In the genomic region with DNA sequence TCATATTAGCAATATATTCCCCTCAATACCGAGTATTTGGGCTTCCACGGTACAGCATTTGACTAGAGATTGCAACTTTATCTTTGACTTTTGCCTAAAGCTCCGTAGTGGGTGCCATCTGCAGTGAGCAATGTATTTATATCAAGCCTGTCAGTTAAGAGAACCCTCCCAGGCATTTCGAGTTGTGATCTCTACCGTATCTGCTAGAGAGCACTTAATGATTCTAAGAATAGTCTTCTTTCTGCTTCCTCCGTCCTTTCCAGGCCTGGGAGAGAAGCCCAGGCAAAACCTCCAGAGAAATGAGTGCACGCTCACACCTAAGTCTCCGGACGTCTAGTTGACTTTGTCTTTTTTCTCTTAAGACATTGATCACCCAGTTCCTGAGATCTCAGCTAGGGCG, we compare ENCODE assay signal across 18 cellular contexts.
A peak's percentile ranks its signal among the peaks of the same experiment; 100 is the strongest.
DNase-seq lines count a peak whose midpoint lies in the region; ATAC-seq and TF ChIP-seq lines count a peak whose summit lies in the region.
"Had no signal": no experiment of that assay in that cellular context is flagged by ENCODE, and none has a peak within 500 bp of the region (broad histone marks: within the 10 kb centered on the region; RNA-seq: fewer than 3 reads in every experiment).

No MANE protein-coding gene starts in this region.

- H2BK120ac ChIP-seq in trophoblast cell (ENCODE audit: insufficient read depth, low read length, poor library complexity): no peak overlapping the region

- H3K27ac ChIP-seq in GM23338 (ENCODE audit: low read depth) (no peak overlapping the region), right atrium auricular region (peak overlapping the region; percentile 19 to 87), gastrocnemius medialis (peak overlapping the region; percentile 58 to 66 (median 60)), trophoblast cell (ENCODE audit: low read depth, low read length) (no peak overlapping the region)
- H3K27ac ChIP-seq: RWPE1, SJCRH30 had no signal

- no peaks in the 10 kb centered on the region for H3F3A ChIP-seq in GM23338 (replicated peaks; ENCODE audit: low read depth)

- H3K27ac Mint-ChIP-seq in GM23338 (no peak overlapping the region), WTC11 (no peak overlapping the region)
- H3K27ac Mint-ChIP-seq: CD4-positive, alpha-beta T cell had no signal

- CTCF ChIA-PET in WTC11 (lab: Charles Lee): no interaction called here

- H4K91ac ChIP-seq in trophoblast cell (ENCODE audit: low read depth, low read length): no peak overlapping the region

- H3K18ac ChIP-seq in trophoblast cell (ENCODE audit: low read length): no peak overlapping the region

- H4K12ac ChIP-seq in trophoblast cell (ENCODE audit: low read depth, low read length): no peak overlapping the region

- H3K79me1 ChIP-seq in trophoblast cell (ENCODE audit: low read length): peaks cover 5% of the 10 kb centered on the region

- H4K8ac ChIP-seq in trophoblast cell (ENCODE audit: low read depth, low read length): no peak overlapping the region

- H3K36me3 ChIP-seq in GM23338 (ENCODE audit: insufficient read depth) (no peaks in the 10 kb centered on the region), right atrium auricular region (no peaks in the 10 kb centered on the region), gastrocnemius medialis (no peaks in the 10 kb centered on the region), trophoblast cell (ENCODE audit: control insufficient read depth in 1 of 2, insufficient read depth in 2 of 2, low read length in 2 of 2) (no peaks in the 10 kb centered on the region)
- H3K36me3 ChIP-seq: BE2C, HAP-1, SJCRH30 had no signal

- no peak overlapping the region for H3K9ac ChIP-seq in trophoblast cell (ENCODE audit: low read length)

- H3K4me2 ChIP-seq in GM23338: no peak overlapping the region
- no peak overlapping the region for H3K4me2 ChIP-seq in trophoblast cell (ENCODE audit: low read length)

- POLR2A ChIA-PET in WTC11 (lab: Charles Lee): no interaction called here

- TF ChIP-seq CTCF in GM23338 (conservative IDR thresholded peaks at IDR 0.05; ENCODE audit: low read depth in 2 of 2) (no peak), right atrium auricular region (IDR thresholded peaks at IDR 0.05) (no peak), gastrocnemius medialis (IDR thresholded peaks at IDR 0.05 in 4 of 5, conservative IDR thresholded peaks at IDR 0.05 in 1 of 5) (no peak), WTC11 (IDR thresholded peaks at IDR 0.05) (no peak)

- no peaks in the 10 kb centered on the region for H3K27me3 Mint-ChIP-seq in GM23338 (ENCODE audit: insufficient read depth, low read depth, poor library complexity)
- H3K27me3 Mint-ChIP-seq in WTC11 (ENCODE audit: low read depth): no peaks in the 10 kb centered on the region; the same call in 1 of the 2 replicates
- H3K27me3 Mint-ChIP-seq: CD4-positive, alpha-beta T cell had no signal

- H3K14ac ChIP-seq in trophoblast cell (ENCODE audit: low read length): no peak overlapping the region

- H2BK12ac ChIP-seq in trophoblast cell (ENCODE audit: low read length): no peak overlapping the region

- no peak overlapping the region for H3K4me3 ChIP-seq in GM23338
- H3K4me3 ChIP-seq in right atrium auricular region: no peak overlapping the region
- H3K4me3 ChIP-seq in gastrocnemius medialis: no peak overlapping the region
- H3K4me3 ChIP-seq in trophoblast cell (ENCODE audit: low read depth, low read length): no peak overlapping the region
- H3K4me3 ChIP-seq: HAP-1, SJCRH30 had no signal

- in situ Hi-C loops in gastrocnemius medialis (cut with MboI; ENCODE audit: low sequenced_read_pairs in 4 of 4): no loop called here

- H3K4me3 Mint-ChIP-seq in GM23338 (no peak overlapping the region), WTC11 (no peak overlapping the region)
- H3K4me3 Mint-ChIP-seq: CD4-positive, alpha-beta T cell had no signal

- DNase-seq in GM23338 (ENCODE audit: low spot score) (no peak), Right ventricle myocardium superior (no peak), right atrium auricular region (ENCODE audit: low spot score) (no peak), gastrocnemius medialis (no peak), WTC11 (ENCODE audit: low spot score) (no peak), trophoblast cell (no peak)
- DNase-seq: BE2C; CD4-positive, alpha-beta T cell; COR-L47; DMS79; Kasumi-1; NCI-H1694 treated with DMSO at 0.1 percent for 48 hours; NCI-H748 treated with DMSO at 0.1 percent for 48 hours; NK-92 treated with Interleukin-12 subunit alpha and Interleukin-12 subunit beta, amount 100 ng/mL, for 24 hours; SJCRH30 had no signal

- H3K9me3 Mint-ChIP-seq in GM23338 (no peaks in the 10 kb centered on the region), WTC11 (no peaks in the 10 kb centered on the region)
- H3K9me3 Mint-ChIP-seq: CD4-positive, alpha-beta T cell had no signal

- no peaks in the 10 kb centered on the region for H3K9me2 ChIP-seq in GM23338 (ENCODE audit: insufficient read depth)

- H4K20me1 ChIP-seq in GM23338 (replicated peaks; ENCODE audit: insufficient read depth): no peaks in the 10 kb centered on the region

- H3K4me1 Mint-ChIP-seq in GM23338: peaks cover 18% of the 10 kb centered on the region
- H3K4me1 Mint-ChIP-seq in WTC11: peaks cover 28% of the 10 kb centered on the region

- no peaks in the 10 kb centered on the region for H3K9me3 ChIP-seq in right atrium auricular region
- no peaks in the 10 kb centered on the region for H3K9me3 ChIP-seq in gastrocnemius medialis
- peaks cover 2% of the 10 kb centered on the region for H3K9me3 ChIP-seq in trophoblast cell (ENCODE audit: insufficient read depth, low read depth, low read length)
- H3K9me3 ChIP-seq: BE2C, HAP-1, SJCRH30 had no signal

- peak in 1 of 2 donors; percentile 7 for TF ChIP-seq POLR2A in gastrocnemius medialis (IDR thresholded peaks at IDR 0.05)

- H3K4me1 ChIP-seq in GM23338 (ENCODE audit: insufficient read depth) (peaks cover 9% of the 10 kb centered on the region; the same call in 1 of the 2 replicates), right atrium auricular region (peaks cover 0 to 32% of the 10 kb centered on the region in 2 donors), gastrocnemius medialis (peaks cover 42 to 50% of the 10 kb centered on the region in 2 donors), trophoblast cell (ENCODE audit: control insufficient read depth in 1 of 2, insufficient read depth in 2 of 2, low read length in 2 of 2) (peaks cover 3% of the 10 kb centered on the region in 2 experiments)
- H3K4me1 ChIP-seq: BE2C, HAP-1, SJCRH30 had no signal

- intact Hi-C loops in Right ventricle myocardium superior (cut with DNase I) (no loop called here), gastrocnemius medialis (cut with DNase I; ENCODE audit: low total_unique reads) (loop anchor here (5.0 kb wide), 1 partner anchor 173 kb away; no protein-coding TSS in a partner anchor)

- no peak overlapping the region for H3K4ac ChIP-seq in trophoblast cell (ENCODE audit: low read depth, low read length)

- H2AFZ ChIP-seq in GM23338 (peak overlapping the region; percentile 67), trophoblast cell (ENCODE audit: insufficient read depth, low read length, poor library complexity) (no peak overlapping the region)

- no peaks in the 10 kb centered on the region for H3K27me3 ChIP-seq in GM23338 (ENCODE audit: insufficient read depth)
- no peaks in the 10 kb centered on the region for H3K27me3 ChIP-seq in right atrium auricular region
- H3K27me3 ChIP-seq in gastrocnemius medialis: no peaks in the 10 kb centered on the region
- no peaks in the 10 kb centered on the region for H3K27me3 ChIP-seq in trophoblast cell (ENCODE audit: insufficient read depth, low read length)
- H3K27me3 ChIP-seq: BE2C, SJCRH30 had no signal

- no CpG with 5 or more reads among the region's 10 CpGs for WGBS in trophoblast cell (ENCODE audit: extremely low coverage, insufficient coverage, insufficient read length)

- H3K23ac ChIP-seq in trophoblast cell (ENCODE audit: low read length): no peak overlapping the region

- H2BK5ac ChIP-seq in trophoblast cell (ENCODE audit: low read depth, low read length, poor library complexity): no peak overlapping the region

- H2AK5ac ChIP-seq in trophoblast cell (ENCODE audit: low read length): no peak overlapping the region

- H3K79me2 ChIP-seq in GM23338 (replicated peaks; ENCODE audit: insufficient read depth): no peaks in the 10 kb centered on the region
- H3K79me2 ChIP-seq in trophoblast cell (ENCODE audit: control insufficient read depth, insufficient read depth, low read length, poor library complexity): no peaks in the 10 kb centered on the region

- H3K36me3 Mint-ChIP-seq in GM23338 (ENCODE audit: low read depth) (no peaks in the 10 kb centered on the region), WTC11 (no peaks in the 10 kb centered on the region)

- ATAC-seq in GM23338 (no peak), Right ventricle myocardium superior (ENCODE audit: poor library complexity) (peak; percentile 90), gastrocnemius medialis (peak; percentile 31 to 51), WTC11 (no peak), SK-N-SH treated with all-trans-retinoic acid at 6 μM for 48 hours (no peak)

TF ChIP-seq in GM23338, 12 proteins besides CTCF, POLR2A, EP300 and RAD21 (continues in another document):
- no peak for TF ChIP-seq JUNB (IDR thresholded peaks at IDR 0.05; ENCODE audit: unreplicated experiment)

TF ChIP-seq in WTC11, 78 proteins besides CTCF, POLR2A, EP300 and RAD21:
- TF ChIP-seq ELF4 (CRISPR knock-in tag; IDR thresholded peaks at IDR 0.05; ENCODE audit: low read depth) (no peak), KAT7 (CRISPR knock-in tag; IDR thresholded peaks at IDR 0.05; ENCODE audit: borderline replicate concordance) (no peak), ZNF138 (CRISPR knock-in tag; conservative IDR thresholded peaks at IDR 0.05) (no peak), NR3C1 (CRISPR knock-in tag; conservative IDR thresholded peaks at IDR 0.05; ENCODE audit: low read depth) (no peak), MYBL2 (CRISPR knock-in tag; IDR thresholded peaks at IDR 0.05) (no peak)

TF ChIP-seq in SK-N-SH treated with all-trans-retinoic acid at 6 μM for 48 hours, 23 proteins besides CTCF, POLR2A, EP300 and RAD21 (continues in another document):
- TF ChIP-seq ZNF565 (CRISPR knock-in tag; conservative IDR thresholded peaks at IDR 0.05; ENCODE audit: low read depth): no peak
- no peak for TF ChIP-seq PATZ1 (CRISPR knock-in tag; IDR thresholded peaks at IDR 0.05; ENCODE audit: borderline replicate concordance)
- TF ChIP-seq ZFP3 (CRISPR knock-in tag; IDR thresholded peaks at IDR 0.05): no peak

Comparison
In these comparisons a context has a peak if more than half of its experiments do, and no peak if none do; other contexts are left out.
1. ATAC-seq: peak in Right ventricle myocardium superior (single experiment) and gastrocnemius medialis (2 of 2); none in GM23338 (single experiment), WTC11 (single experiment) and SK-N-SH treated with all-trans-retinoic acid at 6 μM for 48 hours (single experiment).
2. H3K27ac ChIP-seq: peak in right atrium auricular region (2 of 2) and gastrocnemius medialis (4 of 4); none in GM23338 (single experiment) and trophoblast cell (single experiment).